ENCODE assay signal across 32 cellular contexts in genomic region chr17:74964246-74964761, GRCh38. TPM values are rescaled to one million over a fixed set of nuclear protein-coding genes. Genes with fewer than 3 reads are reported as not detected.
"Had no signal": no experiment of that assay in that cellular context is flagged by ENCODE, and none has a peak within 500 bp of the region (broad histone marks: within the 10 kb centered on the region; RNA-seq: fewer than 3 reads in every experiment).

No MANE protein-coding gene starts in this region.

- H3K27me3 Mint-ChIP-seq: stimulated activated naive CD8-positive, alpha-beta T cell treated with anti-CD3 and anti-CD28 coated beads, Interleukin-15, amount 100 ng/mL, for 72 hours; type B pancreatic cell had no signal

- H3K9me3 ChIP-seq: colonic mucosa, esophagus squamous epithelium, mucosa of descending colon, prostate gland, right atrium auricular region, testis, tibial artery had no signal

- H3K4me3 Mint-ChIP-seq: dendritic cell treated with granulocyte-macrophage colony-stimulating factor and Interleukin-4, amounts not matched to agents 40 ng/mL and 50 ng/mL, for 4 days; effector memory CD8-positive, alpha-beta T cell; memory B cell; naive B cell; natural killer cell treated with Interleukin-12 subunit alpha and Interleukin-12 subunit beta and Interleukin-15 and Interleukin-18, amount 100 ng/mL, for 72 hours; neural crest cell; stimulated activated naive CD8-positive, alpha-beta T cell treated with anti-CD3 and anti-CD28 coated beads, Interleukin-15, amount 100 ng/mL, for 72 hours; type B pancreatic cell had no signal

- H3K27ac ChIP-seq: colonic mucosa, esophagus squamous epithelium, prostate gland, right atrium auricular region, testis, tibial artery had no signal

- H3K36me3 ChIP-seq: colonic mucosa, esophagus squamous epithelium, prostate gland, right atrium auricular region, tibial artery had no signal

- DNase-seq: colonic mucosa; effector memory CD8-positive, alpha-beta T cell; erythroblast; esophagus squamous epithelium; foreskin melanocyte; mucosa of descending colon; naive B cell; stimulated activated CD4-positive, alpha-beta T cell treated with anti-CD3 and anti-CD28 coated beads, Interleukin-12 subunit alpha, Interleukin-12 subunit beta, amount 100 ng/mL, for 4 hours; stimulated activated CD4-positive, alpha-beta T cell treated with anti-CD3 and anti-CD28 coated beads, Interleukin-1b, Interleukin-23, amount 100 ng/mL, for 48 hours; stimulated activated CD4-positive, alpha-beta T cell treated with anti-CD3 and anti-CD28 coated beads, Interleukin-4, amount 100 ng/mL, for 1 hour; stimulated activated CD8-positive, alpha-beta memory T cell treated with anti-CD3 and anti-CD28 coated beads, Interleukin-4, amount 100 ng/mL, for 48 hours; stimulated activated naive CD4-positive, alpha-beta T cell; stimulated activated naive CD8-positive, alpha-beta T cell treated with anti-CD3 and anti-CD28 coated beads, Interleukin-15, amount 100 ng/mL, for 72 hours; testis; tibial artery had no signal

- H3K27ac Mint-ChIP-seq: dendritic cell treated with granulocyte-macrophage colony-stimulating factor and Interleukin-4, amounts not matched to agents 40 ng/mL and 50 ng/mL, for 4 days; memory B cell; natural killer cell treated with Interleukin-12 subunit alpha and Interleukin-12 subunit beta and Interleukin-15 and Interleukin-18, amount 100 ng/mL, for 72 hours; stimulated activated naive CD8-positive, alpha-beta T cell treated with anti-CD3 and anti-CD28 coated beads, Interleukin-15, amount 100 ng/mL, for 72 hours had no signal

- ATAC-seq: effector memory CD8-positive, alpha-beta T cell; left lobe of liver; mucosa of descending colon; natural killer cell treated with Interleukin-12 subunit alpha and Interleukin-12 subunit beta and Interleukin-15 and Interleukin-18, amount 100 ng/mL, for 72 hours; sciatic nerve; stimulated activated naive CD8-positive, alpha-beta T cell treated with anti-CD3 and anti-CD28 coated beads, Interleukin-15, amount 100 ng/mL, for 72 hours had no signal

- H3K27me3 ChIP-seq: colonic mucosa, right atrium auricular region, testis had no signal

- H3K9me3 Mint-ChIP-seq: dendritic cell treated with granulocyte-macrophage colony-stimulating factor and Interleukin-4, amounts not matched to agents 40 ng/mL and 50 ng/mL, for 4 days; effector memory CD8-positive, alpha-beta T cell; memory B cell; naive B cell; natural killer cell treated with Interleukin-12 subunit alpha and Interleukin-12 subunit beta and Interleukin-15 and Interleukin-18, amount 100 ng/mL, for 72 hours; neural crest cell; stimulated activated naive CD8-positive, alpha-beta T cell treated with anti-CD3 and anti-CD28 coated beads, Interleukin-15, amount 100 ng/mL, for 72 hours; type B pancreatic cell had no signal

- FAIRE-seq: endometrium, keratinocyte had no signal

- H3K36me3 Mint-ChIP-seq: memory B cell; naive B cell; natural killer cell treated with Interleukin-12 subunit alpha and Interleukin-12 subunit beta and Interleukin-15 and Interleukin-18, amount 100 ng/mL, for 72 hours; type B pancreatic cell had no signal

- H3K4me3 ChIP-seq: colonic mucosa, esophagus squamous epithelium, lung, mucosa of descending colon, prostate gland, right atrium auricular region, smooth muscle cell, testis, tibial artery had no signal

- H3K4me2 ChIP-seq: smooth muscle cell had no signal

- H3K4me1 ChIP-seq: colonic mucosa, right atrium auricular region, testis had no signal

RNA-seq across cellular contexts. Expression of gene OTOP3, which starts 28.6 kb away (rescaled TPM):
- total RNA-seq: cerebellum; left lobe of liver; liver; lung; natural killer cell treated with Interleukin-12 subunit alpha and Interleukin-12 subunit beta and Interleukin-15 and Interleukin-18, amount 100 ng/mL, for 72 hours; neural crest cell; osteocyte; prostate gland; right atrium auricular region; sciatic nerve; smooth muscle cell; urinary bladder had no signal
- polyA plus RNA-seq: liver, lung, smooth muscle cell, urinary bladder had no signal

RNA-seq across cellular contexts. Expression of gene OTOP2, which starts 40.2 kb away (rescaled TPM):
- total RNA-seq: cerebellum; left lobe of liver; liver; lung; natural killer cell treated with Interleukin-12 subunit alpha and Interleukin-12 subunit beta and Interleukin-15 and Interleukin-18, amount 100 ng/mL, for 72 hours; neural crest cell; osteocyte; right atrium auricular region; sciatic nerve; smooth muscle cell; urinary bladder had no signal
- polyA plus RNA-seq: keratinocyte, liver, lung, smooth muscle cell, urinary bladder had no signal

RNA-seq across cellular contexts. Expression of gene USH1G, which starts 41.2 kb away (rescaled TPM):
- total RNA-seq: cerebellum; left lobe of liver; lung; mucosa of descending colon; natural killer cell treated with Interleukin-12 subunit alpha and Interleukin-12 subunit beta and Interleukin-15 and Interleukin-18, amount 100 ng/mL, for 72 hours; neural crest cell; osteocyte; sciatic nerve had no signal
- polyA plus RNA-seq: liver had no signal
